ENCODE assay signal across 14 cellular contexts in genomic region chr7:103113164-103113563, GRCh38. TPM values are rescaled to one million over a fixed set of nuclear protein-coding genes. Genes with fewer than 3 reads are reported as not detected.
DNase-seq lines count a peak whose midpoint lies in the region; ATAC-seq and TF ChIP-seq lines count a peak whose summit lies in the region.
"Had no signal": no experiment of that assay in that cellular context is flagged by ENCODE, and none has a peak within 500 bp of the region (broad histone marks: within the 10 kb centered on the region; RNA-seq: fewer than 3 reads in every experiment).

No MANE protein-coding gene starts in this region.

- no peaks in the 10 kb centered on the region for H3K9me2 ChIP-seq in hepatocyte (replicated peaks; ENCODE audit: insufficient read depth)

- H3K9me3 Mint-ChIP-seq in stimulated activated naive B cell treated with anti-CD40 and anti-IgM and Interleukin-4, amounts not matched to agents 10 μg/mL and 1 μg/mL and 100 μg/mL, for 72 hours: peaks cover 5 to 14% of the 10 kb centered on the region in 2 donors

- in situ Hi-C loops in mammary epithelial cell (cut with MboI; ENCODE audit: low sequenced_read_pairs in 2 of 2): no loop called here

- H3K4me1 ChIP-seq in mammary epithelial cell (ENCODE audit: insufficient read depth, low read length) (peaks cover 13% of the 10 kb centered on the region), hepatocyte (ENCODE audit: insufficient read depth) (no peaks in the 10 kb centered on the region)

- CTCF ChIA-PET in mammary epithelial cell (lab: Charles Lee; ENCODE audit: low non-redundant PET): no interaction called here

- no peaks in the 10 kb centered on the region for H3K27me3 Mint-ChIP-seq in stimulated activated naive B cell treated with anti-CD40 and anti-IgM and Interleukin-4, amounts not matched to agents 10 μg/mL and 1 μg/mL and 100 μg/mL, for 72 hours
- H3K27me3 Mint-ChIP-seq: CD4-positive, CD25-positive, alpha-beta regulatory T cell had no signal

- H3K4me3 ChIP-seq in AG09309 (ENCODE audit: control insufficient read depth, low read depth, low read length) (no peak overlapping the region), mammary epithelial cell (replicated peaks in 1 of 3; ENCODE audit: insufficient read depth in 1 of 3, low read depth in 2 of 3, low read length in 3 of 3) (peak overlapping the region in 1 of 3 experiments; percentile 4), hepatocyte (no peak overlapping the region)
- H3K4me3 ChIP-seq in Jurkat, Clone E6-1 (ENCODE audit: low read length): no peak overlapping the region
- H3K4me3 ChIP-seq: GM12878 had no signal

- H3K36me3 ChIP-seq in mammary epithelial cell (ENCODE audit: insufficient read depth, low read length) (no peaks in the 10 kb centered on the region), hepatocyte (replicated peaks; ENCODE audit: insufficient read depth, low read depth) (no peaks in the 10 kb centered on the region)

- no peak overlapping the region for H3K9ac ChIP-seq in mammary epithelial cell (ENCODE audit: insufficient read depth, low read length)

- peak overlapping the region; percentile 69 for H2AFZ ChIP-seq in mammary epithelial cell (ENCODE audit: low read depth, low read length)
- H2AFZ ChIP-seq in hepatocyte: no peak overlapping the region

- H4K20me1 ChIP-seq in mammary epithelial cell (ENCODE audit: insufficient read depth, low read length) (no peaks in the 10 kb centered on the region), hepatocyte (ENCODE audit: insufficient read depth, poor library complexity, severe bottlenecking) (no peaks in the 10 kb centered on the region)

- ATAC-seq in HG02642 (IDR thresholded peaks at IDR 0.05; ENCODE audit: poor library complexity, unreplicated experiment) (no peak), GM19455 (IDR thresholded peaks at IDR 0.05; ENCODE audit: unreplicated experiment) (no peak)
- ATAC-seq in stimulated activated naive B cell treated with anti-CD40 and anti-IgM and Interleukin-4, amounts not matched to agents 10 μg/mL and 1 μg/mL and 100 μg/mL, for 72 hours (replicated peaks): no peak
- ATAC-seq: GM12878, left ventricle myocardium superior had no signal

- H3K4me2 ChIP-seq in mammary epithelial cell (ENCODE audit: insufficient read depth, low read depth, low read length) (peak overlapping the region; percentile 87), hepatocyte (no peak overlapping the region)

- no peaks in the 10 kb centered on the region for H3K79me2 ChIP-seq in mammary epithelial cell (ENCODE audit: insufficient read depth, low read length)
- H3K79me2 ChIP-seq in hepatocyte: no peaks in the 10 kb centered on the region

- H3K27ac ChIP-seq in mammary epithelial cell (ENCODE audit: insufficient read depth, low read depth, low read length) (peak overlapping the region; percentile 85), hepatocyte (no peak overlapping the region)

- peak; percentile 94 for DNase-seq in AG09309 (ENCODE audit: low read depth)
- peak; percentile 10 for DNase-seq in Jurkat, Clone E6-1 (ENCODE audit: low read depth, low spot score)
- peak; percentile 98 for DNase-seq in mammary epithelial cell
- peak; percentile 85 for DNase-seq in kidney glomerular epithelial cell (lab: John Stamatoyannopoulos, UW)
- no peak for DNase-seq in hepatocyte (ENCODE audit: low spot score)
- DNase-seq in stimulated activated naive B cell treated with anti-CD40 and anti-IgM and Interleukin-4, amounts not matched to agents 10 μg/mL and 1 μg/mL and 100 μg/mL, for 72 hours: no peak
- DNase-seq: activated T-cell treated with anti-CD3 and anti-CD28 coated beads, Interleukin-2, amount 50 U/mL, for 48 hours; CD4-positive, CD25-positive, alpha-beta regulatory T cell; effector memory CD4-positive, alpha-beta T cell; Karpas-422; left ventricle myocardium superior had no signal

- no peak for TF ChIP-seq CTCF in AG09309 (IDR thresholded peaks at IDR 0.05; ENCODE audit: control insufficient read depth, insufficient read depth, low read depth, low read length, missing control alignments)
- no peak for TF ChIP-seq CTCF in mammary epithelial cell (conservative IDR thresholded peaks at IDR 0.05 in 1 of 2, IDR thresholded peaks at IDR 0.05 in 1 of 2; ENCODE audit: extremely low read depth in 1 of 2, insufficient read depth in 1 of 2, low read depth in 1 of 2, low read length in 2 of 2)
- TF ChIP-seq CTCF in hepatocyte (IDR thresholded peaks at IDR 0.05; ENCODE audit: poor library complexity): no peak

- peaks cover 3 to 8% of the 10 kb centered on the region in 2 donors for H3K4me1 Mint-ChIP-seq in stimulated activated naive B cell treated with anti-CD40 and anti-IgM and Interleukin-4, amounts not matched to agents 10 μg/mL and 1 μg/mL and 100 μg/mL, for 72 hours

- no TSS peak for BruUV-seq in mammary epithelial cell (replicated peaks; lab: Mats Ljungman, UMichigan)

- intact Hi-C loops in mammary epithelial cell (cut with micrococcal nuclease): loop anchor here (2.0 kb wide), 1 partner anchor 36 kb away; the partner anchor contains the start of gene NAPEPLD

- 25% methylated on average over 2 of the region's 2 CpGs for WGBS in mammary epithelial cell (ENCODE audit: low coverage, missing lambda C conversion rate)
- WGBS in hepatocyte (ENCODE audit: low lambda C conversion rate, missing lambda C conversion rate): 98% methylated on average over 2 of the region's 2 CpGs

- no peak overlapping the region for H3K27ac Mint-ChIP-seq in stimulated activated naive B cell treated with anti-CD40 and anti-IgM and Interleukin-4, amounts not matched to agents 10 μg/mL and 1 μg/mL and 100 μg/mL, for 72 hours
- H3K27ac Mint-ChIP-seq: CD4-positive, CD25-positive, alpha-beta regulatory T cell had no signal

- dilution Hi-C loops in mammary epithelial cell (cut with HindIII; ENCODE audit: low sequenced_read_pairs): no loop called here

- H3K36me3 Mint-ChIP-seq in stimulated activated naive B cell treated with anti-CD40 and anti-IgM and Interleukin-4, amounts not matched to agents 10 μg/mL and 1 μg/mL and 100 μg/mL, for 72 hours: peaks cover 49 to 58% of the 10 kb centered on the region in 2 donors

- H3K4me3 Mint-ChIP-seq in stimulated activated naive B cell treated with anti-CD40 and anti-IgM and Interleukin-4, amounts not matched to agents 10 μg/mL and 1 μg/mL and 100 μg/mL, for 72 hours: no peak overlapping the region
- H3K4me3 Mint-ChIP-seq: CD4-positive, CD25-positive, alpha-beta regulatory T cell had no signal

- H3K27me3 ChIP-seq in mammary epithelial cell (ENCODE audit: insufficient read depth, low read length): no peaks in the 10 kb centered on the region
- H3K27me3 ChIP-seq in hepatocyte: no peaks in the 10 kb centered on the region

- H3K9me3 ChIP-seq in mammary epithelial cell (replicated peaks; ENCODE audit: insufficient read depth, low read length): no peaks in the 10 kb centered on the region
- no peaks in the 10 kb centered on the region for H3K9me3 ChIP-seq in hepatocyte (ENCODE audit: low read depth)

RNA-seq across cellular contexts. Expression of gene NAPEPLD, which starts 35.7 kb away (rescaled TPM):
- polyA plus RNA-seq in Jurkat, Clone E6-1 (2012; ENCODE audit: insufficient read depth, insufficient read length): 8.4 TPM
- total RNA-seq in mammary epithelial cell: 10 to 100 TPM in 1 of 2 donors, 1 to 10 TPM in 1; 5.7 to 11.3 TPM
- polyA plus RNA-seq in mammary epithelial cell: 2.4 TPM
- 9.6 TPM for polyA minus RNA-seq in mammary epithelial cell
- total RNA-seq in hepatocyte: 11.0 and 17.3 TPM in 2 replicates
- 12.0 and 12.9 TPM in 2 replicates for polyA plus RNA-seq in hepatocyte

RNA-seq across cellular contexts. Expression of gene ARMC10, which starts 38.2 kb away (rescaled TPM):
- 44.8 TPM for polyA plus RNA-seq in Jurkat, Clone E6-1 (2012; ENCODE audit: insufficient read depth, insufficient read length)
- total RNA-seq in mammary epithelial cell: 10 to 100 TPM; 44.2 to 52.7 TPM
- polyA plus RNA-seq in mammary epithelial cell: 26.6 TPM
- 13.3 TPM for polyA minus RNA-seq in mammary epithelial cell
- 27.2 and 35.7 TPM in 2 replicates for total RNA-seq in hepatocyte
- 28.5 and 33.5 TPM in 2 replicates for polyA plus RNA-seq in hepatocyte

RNA-seq across cellular contexts. Expression of gene FBXL13, which starts 38.6 kb away (rescaled TPM):
- polyA plus RNA-seq in Jurkat, Clone E6-1 (2012; ENCODE audit: insufficient read depth, insufficient read length): not detected
- total RNA-seq in mammary epithelial cell: 1 to 10 TPM in 1 of 2 donors, under 1 TPM in 1; 0.78 to 1.3 TPM
- 0.18 TPM for polyA plus RNA-seq in mammary epithelial cell
- 16.2 TPM for polyA minus RNA-seq in mammary epithelial cell
- total RNA-seq in hepatocyte: 1.8 and 3.3 TPM in 2 replicates
- polyA plus RNA-seq in hepatocyte: 0.10 and 0.30 TPM in 2 replicates
- total RNA-seq: CD4-positive, CD25-positive, alpha-beta regulatory T cell had no signal

Comparison
In these comparisons a context has a peak if more than half of its experiments do, and no peak if none do; other contexts are left out.
1. DNase-seq: peak in AG09309 (single experiment), Jurkat, Clone E6-1 (single experiment), mammary epithelial cell (single experiment) and kidney glomerular epithelial cell (single experiment); none in hepatocyte (single experiment) and stimulated activated naive B cell treated with anti-CD40 and anti-IgM and Interleukin-4, amounts not matched to agents 10 μg/mL and 1 μg/mL and 100 μg/mL, for 72 hours (single experiment).